ENCODE assay signal across 8 cellular contexts in genomic region chr3:184229424-184230080, GRCh38. TPM values are rescaled to one million over a fixed set of nuclear protein-coding genes. Genes with fewer than 3 reads are reported as not detected.
DNase-seq lines count a peak whose midpoint lies in the region; ATAC-seq, FAIRE-seq and TF ChIP-seq lines count a peak whose summit lies in the region.

Gene VWA5B2, plus strand, starts transcription at chr3:184229585. Its CDS starts 944 bp downstream, at chr3:184230529.

- POLR2A ChIA-PET in HepG2 (lab: Yijun Ruan, JAX) = interaction anchor here (0.8 to 2.1 kb wide), 5 partner anchors 11 to 85 kb away, joined by 3 to 8 read pairs (median 4); partner anchors contain the start of gene DVL3

- 1% methylated on average over 11 of the region's 64 CpGs for WGBS in HepG2 (ENCODE audit: low lambda C conversion rate)

- H3K4me1 ChIP-seq in HepG2 (ENCODE audit: insufficient read depth, low read length) = peaks cover 11% of the 10 kb centered on the region; the same call in 1 of the 2 replicates

- H3K4me3 ChIP-seq in HepG2 (replicated peaks in 1 of 3; ENCODE audit: insufficient read depth in 1 of 3, low read depth in 2 of 3, low read length in 3 of 3) = peak within 1 kb of the TSS; percentile 56 to 80 (median 69)

- H3K79me2 ChIP-seq in HepG2 (ENCODE audit: insufficient read depth, low read length) = no peaks in the 10 kb centered on the region

- H4K20me1 ChIP-seq in HepG2 (ENCODE audit: insufficient read depth, low read length) = peaks cover 5% of the 10 kb centered on the region; the same call in 1 of the 2 replicates

- H3K27ac Mint-ChIP-seq in central memory CD8-positive, alpha-beta T cell (ENCODE audit: low read depth) = no peak within 1 kb of the TSS

- H3K9ac ChIP-seq in HepG2 (ENCODE audit: insufficient read depth, low read depth, low read length) = 0 out of 2 replicates have a peak within 1 kb of the TSS, but pooled peaks have one; percentile 26

- H3K27me3 ChIP-seq in HepG2 (ENCODE audit: control insufficient read depth in 1 of 2, insufficient read depth in 2 of 2, low read length in 2 of 2) = peaks cover 9 to 67% of the 10 kb centered on the region in 2 experiments; a peak in 4 of 5 replicates

- H3K36me3 Mint-ChIP-seq in central memory CD8-positive, alpha-beta T cell (ENCODE audit: insufficient read depth) = no peaks in the 10 kb centered on the region

- no peak within 1 kb of the TSS for H3K27ac ChIP-seq in HepG2 (ENCODE audit: extremely low read length, insufficient read depth, low read length)

- peak within 1 kb of the TSS; percentile 98 for H3K4me2 ChIP-seq in HepG2 (ENCODE audit: low read depth, low read length)

- no peaks in the 10 kb centered on the region for H3K9me3 Mint-ChIP-seq in central memory CD8-positive, alpha-beta T cell

- FAIRE-seq in HepG2 (lab: Jason Lieb, UNC) = no peak

- TF ChIP-seq RAD21 in HepG2 (CRISPR knock-in tag; IDR thresholded peaks at IDR 0.05) = peak; percentile 9; the same call in 1 of the 2 replicates

- peak; percentile 70 for ATAC-seq in HG02763 (IDR thresholded peaks at IDR 0.05; ENCODE audit: unreplicated experiment)
- peak; percentile 88 for ATAC-seq in central memory CD8-positive, alpha-beta T cell (replicated peaks; ENCODE audit: extremely low read depth, poor library complexity, severe bottlenecking)
- peak; percentile 90 for ATAC-seq in HepG2

- H3K36me3 ChIP-seq in HepG2 (replicated peaks in 1 of 2; ENCODE audit: control insufficient read depth in 1 of 2, insufficient read depth in 2 of 2, low read length in 2 of 2) = no peaks in the 10 kb centered on the region

- H3K4me1 Mint-ChIP-seq in central memory CD8-positive, alpha-beta T cell = peaks cover 16% of the 10 kb centered on the region

- DNase-seq in NCI-H2107 (lab: John Stamatoyannopoulos, UW) = peak; percentile 72
- DNase-seq in activated CD4-positive, CD25-positive, alpha-beta regulatory T cell (lab: John Stamatoyannopoulos, UW) = peak; percentile 28 to 54 (median 38)
- peak; percentile 47 to 56 for DNase-seq in central memory CD8-positive, alpha-beta T cell (ENCODE audit: low spot score in 2 of 2)
- peak; percentile 44 for DNase-seq in HepG2 (ENCODE audit: low spot score)
- peak; percentile 64 to 67 for DNase-seq in stimulated activated CD4-positive, alpha-beta T cell treated with anti-CD3 and anti-CD28 coated beads, Interleukin-4, amount 100 ng/mL, for 4 hours
- no peak for DNase-seq in foreskin melanocyte

- intact Hi-C loops in HepG2 (cut with micrococcal nuclease; ENCODE audit: unreplicated experiment) = loop anchor here (10.0 kb wide), 1 partner anchor 55 kb away; no protein-coding TSS in a partner anchor

- TF ChIP-seq CTCF in GM12873 (IDR thresholded peaks at IDR 0.05; ENCODE audit: insufficient read depth, low read depth, low read length, missing control alignments) (peak; percentile 35), HepG2 (CRISPR knock-in tag; IDR thresholded peaks at IDR 0.05) (peak; percentile 15; the same call in 1 of the 2 replicates)

- in situ Hi-C loops in HepG2 (cut with HindIII; ENCODE audit: extremely low pct_ligation_motif_present, low pct_unique_long_range_greater_than_20kb) = loop anchor here (5.0 kb wide), 1 partner anchor 332 kb away; no protein-coding TSS in a partner anchor

- peaks cover 69% of the 10 kb centered on the region for H3K27me3 Mint-ChIP-seq in central memory CD8-positive, alpha-beta T cell

- no peak for TF ChIP-seq POLR2A in HepG2 (IDR thresholded peaks at IDR 0.05; ENCODE audit: insufficient read depth in 1 of 2, low read depth in 2 of 2, low read length in 2 of 2)

- BruUV-seq in HepG2 (replicated peaks; lab: Mats Ljungman, UMichigan) = no TSS peak

- no peak for TF ChIP-seq EP300 in HepG2 (IDR thresholded peaks at IDR 0.05; ENCODE audit: low read depth in 2 of 2, low read length in 2 of 2)
- TF ChIP-seq EP300 in HepG2 (CRISPR knock-in tag; IDR thresholded peaks at IDR 0.05; ENCODE audit: borderline replicate concordance) = no peak

- CTCF ChIA-PET in HepG2 (lab: Yijun Ruan, JAX; ENCODE audit: low intra/inter-chr PET ratio, low total read pairs) = interaction anchor here (1.5 kb wide), 2 partner anchors 12 to 20 kb away, joined by 6 to 8 read pairs; partner anchors contain the start of gene EEF1AKMT4

- H3K9me3 ChIP-seq in HepG2 (ENCODE audit: low read length) = no peaks in the 10 kb centered on the region

- peak within 1 kb of the TSS; percentile 77 for H3K4me3 Mint-ChIP-seq in central memory CD8-positive, alpha-beta T cell

- H2AFZ ChIP-seq in HepG2 (ENCODE audit: low read length) = no peak within 1 kb of the TSS

TF ChIP-seq in HepG2, 621 proteins besides CTCF, POLR2A, EP300 and RAD21 (continues in another document):
- TF ChIP-seq XRCC5 (optimal IDR thresholded peaks at IDR 0.05; ENCODE audit: low read length) (peak; percentile 41), PATZ1 (CRISPR knock-in tag; IDR thresholded peaks at IDR 0.05) (peak; percentile 64), ZFP41 (CRISPR knock-in tag; IDR thresholded peaks at IDR 0.05; ENCODE audit: borderline replicate concordance) (no peak), ZZZ3 (CRISPR knock-in tag; IDR thresholded peaks at IDR 0.05; ENCODE audit: borderline replicate concordance) (0 out of 2 replicates have a peak, but pooled peaks have one; percentile 17), CAMTA2 (CRISPR knock-in tag; IDR thresholded peaks at IDR 0.05; ENCODE audit: borderline replicate concordance) (no peak), ZNF776 (CRISPR knock-in tag; IDR thresholded peaks at IDR 0.05) (0 out of 2 replicates have a peak, but pooled peaks have one; percentile 21), USF2 (IDR thresholded peaks at IDR 0.05; ENCODE audit: low read depth, low read length) (no peak), USF2 (CRISPR knock-in tag; IDR thresholded peaks at IDR 0.05; ENCODE audit: borderline replicate concordance) (0 out of 2 replicates have a peak, but pooled peaks have one; percentile 16), PCBP1 (IDR thresholded peaks at IDR 0.05; ENCODE audit: borderline replicate concordance, low read depth, low read length) (0 out of 2 replicates have a peak, but pooled peaks have one; percentile 50)

RNA-seq across cellular contexts. Expression of gene VWA5B2, which starts in this region (rescaled TPM):
- total RNA-seq in HepG2 (2016; rRNA removed; fragmentation: Illumina TruSeq; extraction: Trizol) = 0.04 TPM in 1 of 2 replicates, not detected in the other
- total RNA-seq in HepG2 (2016; cell fraction: cytosol; rRNA removed; fragmentation: Illumina TruSeq; extraction: Trizol; ENCODE audit: low read depth) = not detected in 2 replicates
- total RNA-seq in HepG2 (2016; cell fraction: insoluble cytoplasmic fraction; rRNA removed; fragmentation: Illumina TruSeq; extraction: Trizol) = 0.06 TPM in 1 of 2 replicates, not detected in the other
- not detected in 2 replicates for total RNA-seq in HepG2 (2016; cell fraction: membrane; rRNA removed; fragmentation: Illumina TruSeq; extraction: Trizol)
- total RNA-seq in HepG2 (2016; cell fraction: nucleus; rRNA removed; fragmentation: Illumina TruSeq; extraction: Trizol) = 0.25 TPM in 1 of 2 replicates, not detected in the other
- 0.03 and 0.04 TPM in 2 replicates for polyA plus RNA-seq in HepG2 (2011; rRNA removed)
- polyA plus RNA-seq in HepG2 (2011; cell fraction: cytosol; rRNA removed) = not detected in 2 replicates
- 0.26 and 0.50 TPM in 2 replicates for polyA plus RNA-seq in HepG2 (2011; cell fraction: nucleus; rRNA removed)
- 0.13 TPM in 1 of 2 replicates, not detected in the other for polyA plus RNA-seq in HepG2 (2012)
- not detected in 2 replicates for polyA plus RNA-seq in HepG2 (2016; cell fraction: cytosol; fragmentation: Illumina TruSeq; extraction: Trizol; ENCODE audit: low read depth)
- polyA plus RNA-seq in HepG2 (2016; cell fraction: insoluble cytoplasmic fraction; fragmentation: Illumina TruSeq; extraction: Trizol; ENCODE audit: low read depth) = 0.07 TPM in 1 of 2 replicates, not detected in the other
- not detected in 2 replicates for polyA plus RNA-seq in HepG2 (2016; cell fraction: membrane; fragmentation: Illumina TruSeq; extraction: Trizol; ENCODE audit: low read depth)
- polyA plus RNA-seq in HepG2 (2016; cell fraction: nucleus; fragmentation: Illumina TruSeq; extraction: Trizol; ENCODE audit: insufficient read depth, low read depth) = 0.18 and 0.64 TPM in 2 replicates
- polyA minus RNA-seq in HepG2 (2011; rRNA and poly(A)+ RNA removed; ENCODE audit: low replicate concordance) = 0.48 and 0.87 TPM in 2 replicates
- polyA minus RNA-seq in HepG2 (2011; cell fraction: cytosol; rRNA and poly(A)+ RNA removed) = not detected in 2 replicates
- polyA minus RNA-seq in HepG2 (2011; cell fraction: nucleus; rRNA and poly(A)+ RNA removed) = not detected in 2 replicates

Comparison
In these comparisons a context has a peak if more than half of its experiments do, and no peak if none do; other contexts are left out.
1. Peak in DNase-seq, ATAC-seq, H3K4me3 ChIP-seq, H3K9ac ChIP-seq and H3K4me2 ChIP-seq in HepG2; RNA of the gene not detected or under 1 TPM.